ENCODE assay signal across 10 cellular contexts in the genomic region with DNA sequence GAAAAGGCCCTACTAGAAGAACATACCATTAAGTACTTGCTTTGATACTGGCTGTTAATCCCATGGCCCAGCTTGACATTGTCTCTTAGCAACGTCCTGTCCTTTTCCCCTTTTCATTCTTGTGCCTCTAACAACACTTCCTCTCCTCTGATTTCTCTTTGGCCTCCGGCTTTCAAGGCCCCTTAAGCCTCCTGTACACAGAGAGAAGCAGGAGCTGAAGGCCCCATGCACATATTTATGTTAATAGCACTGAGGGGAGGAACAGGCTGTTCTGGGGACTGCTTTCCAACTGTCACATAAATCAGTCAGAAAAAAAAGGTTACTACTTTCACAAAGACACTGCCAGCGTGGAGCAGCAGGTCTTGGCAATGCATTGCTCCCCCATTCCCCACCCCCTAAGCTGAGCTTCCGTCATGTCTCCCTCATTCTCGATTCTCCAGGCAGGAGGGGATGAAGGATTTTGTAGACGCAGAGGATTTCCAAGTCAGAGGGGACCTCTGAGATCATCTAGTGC.
A peak's percentile ranks its signal among the peaks of the same experiment; 100 is the strongest.
DNase-seq lines count a peak whose midpoint lies in the region; ATAC-seq and TF ChIP-seq lines count a peak whose summit lies in the region.
"Had no signal": no experiment of that assay in that cellular context is flagged by ENCODE, and none has a peak within 500 bp of the region (broad histone marks: within the 10 kb centered on the region; RNA-seq: fewer than 3 reads in every experiment).

No MANE protein-coding gene starts in this region.

- no peaks in the 10 kb centered on the region for H3K9me3 ChIP-seq in left lung
- H3K9me3 ChIP-seq in smooth muscle cell (replicated peaks; ENCODE audit: low read depth), result no peaks in the 10 kb centered on the region
- no peaks in the 10 kb centered on the region for H3K9me3 ChIP-seq in breast epithelium

- peak overlapping the region; percentile 42 for H3K4me2 ChIP-seq in smooth muscle cell

- H4K20me1 ChIP-seq in smooth muscle cell (ENCODE audit: low read depth), result no peaks in the 10 kb centered on the region

- no peaks in the 10 kb centered on the region for H3K36me3 ChIP-seq in left lung
- no peaks in the 10 kb centered on the region for H3K36me3 ChIP-seq in smooth muscle cell (ENCODE audit: low read depth)
- no peaks in the 10 kb centered on the region for H3K36me3 ChIP-seq in breast epithelium

- TF ChIP-seq POLR2A in breast epithelium (IDR thresholded peaks at IDR 0.05), result no peak

- H3F3A ChIP-seq in smooth muscle cell (ENCODE audit: low read depth), result peaks cover 10% of the 10 kb centered on the region

- TF ChIP-seq CTCF in left lung (IDR thresholded peaks at IDR 0.05), result no peak
- no peak for TF ChIP-seq CTCF in smooth muscle cell (IDR thresholded peaks at IDR 0.05; ENCODE audit: borderline replicate concordance, insufficient read depth, poor library complexity, severe bottlenecking)
- TF ChIP-seq CTCF in breast epithelium (IDR thresholded peaks at IDR 0.05), result no peak

- WGBS in smooth muscle cell (ENCODE audit: low lambda C conversion rate), result 9% methylated on average over 6 of the region's 6 CpGs

- H3K9ac ChIP-seq in smooth muscle cell (ENCODE audit: low read depth), result no peak overlapping the region

- H3K79me2 ChIP-seq in smooth muscle cell (ENCODE audit: low read depth), result no peaks in the 10 kb centered on the region

- DNase-seq in NCI-H82 (lab: John Stamatoyannopoulos, UW) (peak; percentile 81), dermis microvascular lymphatic vessel endothelial cell (ENCODE audit: low read depth in 2 of 2) (peak; percentile 22 to 82), left lung (no peak), smooth muscle cell (lab: John Stamatoyannopoulos, UW; ENCODE audit: unreplicated experiment) (no peak), NCI-H146 treated with DMSO at 0.1 percent for 48 hours (lab: John Stamatoyannopoulos, UW; ENCODE audit: unreplicated experiment) (no peak), breast epithelium (ENCODE audit: low spot score in 2 of 2) (no peak), DMS114 treated with DMSO at 0.1 percent for 48 hours (lab: John Stamatoyannopoulos, UW; ENCODE audit: unreplicated experiment) (no peak), GM03348 (ENCODE audit: low spot score) (no peak)
- DNase-seq: activated T-cell treated with anti-CD3 and anti-CD28 coated beads, Interleukin-2, amount 50 U/mL, for 72 hours; T-helper 1 cell had no signal

- H3K4me3 ChIP-seq in left lung (no peak overlapping the region), smooth muscle cell (peak overlapping the region; percentile 6), breast epithelium (no peak overlapping the region)

- H3K27ac ChIP-seq in left lung (peak overlapping the region; percentile 9 to 33), smooth muscle cell (ENCODE audit: low read depth) (peak overlapping the region; percentile 64), breast epithelium (no peak overlapping the region)

- H3K4me1 ChIP-seq in left lung, result peaks cover 0 to 7% of the 10 kb centered on the region in 2 donors
- peaks cover 21% of the 10 kb centered on the region for H3K4me1 ChIP-seq in smooth muscle cell (ENCODE audit: low read depth)
- H3K4me1 ChIP-seq in breast epithelium, result no peaks in the 10 kb centered on the region

- intact Hi-C loops in left lung (cut with DNase I), result no loop called here
- intact Hi-C loops in breast epithelium (cut with DNase I; ENCODE audit: low total_unique reads), result no loop called here

- H3K27me3 ChIP-seq in left lung, result no peaks in the 10 kb centered on the region
- H3K27me3 ChIP-seq in smooth muscle cell (ENCODE audit: low read depth), result no peaks in the 10 kb centered on the region
- H3K27me3 ChIP-seq in breast epithelium, result no peaks in the 10 kb centered on the region

- peak overlapping the region; percentile 86 for H2AFZ ChIP-seq in smooth muscle cell (ENCODE audit: low read depth)

- ATAC-seq in left lung, result peak; percentile 54
- ATAC-seq: activated T-cell treated with anti-CD3 and anti-CD28 coated beads, Interleukin-2, amount 50 U/mL, for 72 hours had no signal

Comparison
In these comparisons a context has a peak if more than half of its experiments do, and no peak if none do; other contexts are left out.
1. DNase-seq: peak in NCI-H82 (single experiment) and dermis microvascular lymphatic vessel endothelial cell (2 of 2); none in left lung (0 of 2), smooth muscle cell (single experiment), NCI-H146 treated with DMSO at 0.1 percent for 48 hours (single experiment), breast epithelium (0 of 2), DMS114 treated with DMSO at 0.1 percent for 48 hours (single experiment) and GM03348 (single experiment).
2. H3K27ac ChIP-seq: peak in left lung (2 of 2) and smooth muscle cell (single experiment); none in breast epithelium (0 of 2).